14 cellular contexts compared by ENCODE assay signal in genomic region chr14:20458031-20458789, GRCh38. TPM values are rescaled to one million over a fixed set of nuclear protein-coding genes. Genes with fewer than 3 reads are reported as not detected.
DNase-seq lines count a peak whose midpoint lies in the region; ATAC-seq and TF ChIP-seq lines count a peak whose summit lies in the region.
"Had no signal": no experiment of that assay in that cellular context is flagged by ENCODE, and none has a peak within 500 bp of the region (broad histone marks: within the 10 kb centered on the region; RNA-seq: fewer than 3 reads in every experiment).

No MANE protein-coding gene starts in this region.

- H3K9me3 ChIP-seq in breast epithelium = no peaks in the 10 kb centered on the region
- H3K9me3 ChIP-seq in effector memory CD4-positive, alpha-beta T cell (ENCODE audit: control insufficient read depth, low read length) = no peaks in the 10 kb centered on the region
- H3K9me3 ChIP-seq in stomach = no peaks in the 10 kb centered on the region
- H3K9me3 ChIP-seq: gastroesophageal sphincter had no signal

- no peaks in the 10 kb centered on the region for H3K27me3 Mint-ChIP-seq in MCF 10A (ENCODE audit: insufficient read depth, unreplicated experiment)
- H3K27me3 Mint-ChIP-seq in natural killer cell (ENCODE audit: low read depth in 2 of 2) = no peaks in the 10 kb centered on the region

- intact Hi-C loops in breast epithelium (cut with DNase I; ENCODE audit: low total_unique reads) = loop anchor here (10.0 kb wide), 1 partner anchor 147 kb away; no protein-coding TSS in a partner anchor
- intact Hi-C loops in MCF 10A (cut with micrococcal nuclease) = no loop called here
- intact Hi-C loops in stomach (cut with DNase I; ENCODE audit: low total_unique reads) = no loop called here
- intact Hi-C loops in natural killer cell (cut with micrococcal nuclease) = no loop called here

- H3K4me3 ChIP-seq in breast epithelium (no peak overlapping the region), stomach (no peak overlapping the region)
- H3K4me3 ChIP-seq in effector memory CD4-positive, alpha-beta T cell (ENCODE audit: insufficient read depth, low read depth, low read length, poor library complexity, severe bottlenecking) = no peak overlapping the region
- H3K4me3 ChIP-seq: gastroesophageal sphincter had no signal

- no peak overlapping the region for H3K4me3 Mint-ChIP-seq in MCF 10A (ENCODE audit: unreplicated experiment)
- H3K4me3 Mint-ChIP-seq in natural killer cell = no peak overlapping the region

- H3K4me1 ChIP-seq in breast epithelium = peaks cover 0 to 12% of the 10 kb centered on the region in 2 donors
- peaks cover 12% of the 10 kb centered on the region for H3K4me1 ChIP-seq in effector memory CD4-positive, alpha-beta T cell (ENCODE audit: control insufficient read depth, insufficient read depth, low read length, poor library complexity, severe bottlenecking)
- peaks cover 30 to 70% (median 63%) of the 10 kb centered on the region in 4 donors for H3K4me1 ChIP-seq in stomach

- no peaks in the 10 kb centered on the region for H3K9me3 Mint-ChIP-seq in MCF 10A (ENCODE audit: unreplicated experiment)
- no peaks in the 10 kb centered on the region for H3K9me3 Mint-ChIP-seq in natural killer cell

- POLR2A ChIA-PET in MCF 10A (lab: Yijun Ruan, JAX) = interaction anchor here (0.7 to 6.5 kb wide), 3 partner anchors 56 to 226 kb away, joined by 3 to 65 read pairs (median 3); partner anchors contain the start of gene RNASE4

- BruUV-seq in MCF 10A (replicated peaks; lab: Mats Ljungman, UMichigan) = no TSS peak

- WGBS in stomach, 5 donors = 37 to 62% (median 52%) methylated on average over 6 to 8 of the region's 8 CpGs

- no peak for ATAC-seq in natural killer cell
- ATAC-seq: gastroesophageal sphincter had no signal

- H3K4me1 Mint-ChIP-seq in MCF 10A (ENCODE audit: insufficient read depth, unreplicated experiment) = peaks cover 21% of the 10 kb centered on the region
- peaks cover 26 to 33% of the 10 kb centered on the region in 2 donors for H3K4me1 Mint-ChIP-seq in natural killer cell

- H3K36me3 ChIP-seq in breast epithelium (peaks cover 22% of the 10 kb centered on the region), stomach (peaks cover 30 to 42% (median 37%) of the 10 kb centered on the region in 4 donors)
- H3K36me3 ChIP-seq in effector memory CD4-positive, alpha-beta T cell (ENCODE audit: control insufficient read depth, insufficient read depth, low read length) = peaks cover 39% of the 10 kb centered on the region

- H3K27ac Mint-ChIP-seq in MCF 10A (ENCODE audit: low read depth, unreplicated experiment) (no peak overlapping the region), natural killer cell (peak overlapping the region in 1 of 2 donors; percentile 94)

- CTCF ChIA-PET in MCF 10A (lab: Yijun Ruan, JAX) = interaction anchor here (0.6 kb wide), 1 partner anchor 512 kb away, joined by 3 read pairs; no protein-coding TSS in a partner anchor

- TF ChIP-seq EP300 in stomach (IDR thresholded peaks at IDR 0.05) = no peak

- no peak for TF ChIP-seq CTCF in breast epithelium (IDR thresholded peaks at IDR 0.05)
- TF ChIP-seq CTCF in MCF 10A (IDR thresholded peaks at IDR 0.05; ENCODE audit: unreplicated experiment) = no peak
- TF ChIP-seq CTCF in stomach (IDR thresholded peaks at IDR 0.05) = no peak
- no peak for TF ChIP-seq CTCF in natural killer cell (IDR thresholded peaks at IDR 0.05)

- H3K27me3 ChIP-seq in breast epithelium (no peaks in the 10 kb centered on the region), stomach (no peaks in the 10 kb centered on the region)
- no peaks in the 10 kb centered on the region for H3K27me3 ChIP-seq in effector memory CD4-positive, alpha-beta T cell (replicated peaks; ENCODE audit: control insufficient read depth, insufficient read depth, low read length, poor library complexity, severe bottlenecking)
- H3K27me3 ChIP-seq: gastroesophageal sphincter had no signal

- H3K36me3 Mint-ChIP-seq in MCF 10A (ENCODE audit: insufficient read depth, unreplicated experiment) = peaks cover 23% of the 10 kb centered on the region
- H3K36me3 Mint-ChIP-seq in natural killer cell = peaks cover 7% of the 10 kb centered on the region

- DNase-seq in breast epithelium (ENCODE audit: low spot score in 2 of 2) (no peak), MCF 10A (ENCODE audit: unreplicated experiment) (no peak), NCI-H524 (lab: John Stamatoyannopoulos, UW) (peak; percentile 76 to 91), stomach (no peak), EL (no peak), NCI-H774 (lab: John Stamatoyannopoulos, UW) (no peak), natural killer cell (no peak)
- DNase-seq in effector memory CD4-positive, alpha-beta T cell = no peak
- DNase-seq: activated T-cell treated with anti-CD3 and anti-CD28 coated beads, Interleukin-2, amount 50 U/mL, for 1 hour; NCI-H1417 treated with DMSO at 0.1 percent for 48 hours; NCI-H748 treated with DMSO at 0.1 percent for 48 hours; SHP77 treated with DMSO at 0.1 percent for 48 hours had no signal

- TF ChIP-seq POLR2A in breast epithelium (IDR thresholded peaks at IDR 0.05) (no peak), stomach (IDR thresholded peaks at IDR 0.05) (no peak)

- peak overlapping the region; percentile 30 to 35 for H3K27ac ChIP-seq in breast epithelium
- peak overlapping the region; percentile 25 for H3K27ac ChIP-seq in effector memory CD4-positive, alpha-beta T cell (ENCODE audit: insufficient read depth, low read length, poor library complexity, severe bottlenecking)
- peak overlapping the region in 4 of 5 donors; percentile 13 to 96 (median 16) for H3K27ac ChIP-seq in stomach

RNA-seq across cellular contexts. Expression of gene PIP4P1, which starts 3.0 kb away (rescaled TPM):
- 10 to 100 TPM; 23.6 to 34.1 (median 29.9) TPM for total RNA-seq in breast epithelium
- total RNA-seq in MCF 10A (2022) = 22.5 and 34.9 TPM in 2 replicates
- total RNA-seq in stomach = 10 to 100 TPM in 3 of 5 donors, 1 to 10 TPM in 2; 2.0 to 25.6 (median 20.4) TPM
- polyA plus RNA-seq in stomach = 10 to 100 TPM; 22.6 to 30.5 (median 28.4) TPM
- 10 to 100 TPM; 61.5 to 68.2 (median 63.3) TPM for total RNA-seq in natural killer cell

RNA-seq across cellular contexts. Expression of gene APEX1, which starts 3.2 kb away (rescaled TPM):
- 100 to 1,000 TPM; 129 to 165 (median 150) TPM for total RNA-seq in breast epithelium
- 140 and 168 TPM in 2 replicates for total RNA-seq in MCF 10A (2022)
- 100 to 1,000 TPM in 4 of 5 donors, 10 to 100 TPM in 1; 70.1 to 219 (median 149) TPM for total RNA-seq in stomach
- polyA plus RNA-seq in stomach = 100 to 1,000 TPM; 104 to 148 (median 118) TPM
- total RNA-seq in natural killer cell = 10 to 100 TPM; 66.0 to 77.6 (median 74.9) TPM

RNA-seq across cellular contexts. Expression of gene OSGEP, which starts 3.6 kb away (rescaled TPM):
- 10 to 100 TPM; 38.1 to 66.9 (median 57.5) TPM for total RNA-seq in breast epithelium
- 27.2 and 34.7 TPM in 2 replicates for total RNA-seq in MCF 10A (2022)
- total RNA-seq in stomach = 10 to 100 TPM; 29.9 to 71.8 (median 59.7) TPM
- polyA plus RNA-seq in stomach = 10 to 100 TPM; 24.7 to 58.5 (median 43.4) TPM
- total RNA-seq in natural killer cell = 10 to 100 TPM; 60.1 to 65.4 (median 63.3) TPM

RNA-seq across cellular contexts. Expression of gene PNP, which starts 11.0 kb away (rescaled TPM):
- total RNA-seq in breast epithelium (10 to 100 TPM; 26.4 to 60.0 (median 38.8) TPM), MCF 10A (2022) (56.0 and 63.9 TPM in 2 replicates), stomach (10 to 100 TPM; 11.3 to 47.7 (median 46.0) TPM), natural killer cell (10 to 100 TPM; 49.5 to 76.8 (median 51.8) TPM)
- 100 to 1,000 TPM in 1 of 3 donors, 10 to 100 TPM in 2; 36.5 to 125 (median 72.1) TPM for polyA plus RNA-seq in stomach

RNA-seq across cellular contexts. Expression of gene KLHL33, which starts 22.2 kb away (rescaled TPM):
- total RNA-seq in breast epithelium (under 1 TPM; 0.29 to 0.64 (median 0.33) TPM), MCF 10A (2022) (0.14 TPM in 1 of 2 replicates, not detected in the other), stomach (1 to 10 TPM in 1 of 5 donors, under 1 TPM in 2, not detected in 2; under 0.01 to 4.3 (median 0.37) TPM), natural killer cell (under 1 TPM; 0.25 to 0.97 (median 0.31) TPM)
- under 1 TPM in 2 of 3 donors, not detected in 1; 0.05 to 0.06 TPM for polyA plus RNA-seq in stomach
- polyA plus RNA-seq: keratinocyte had no signal

Comparison
In these comparisons a context has a peak if more than half of its experiments do, and no peak if none do; other contexts are left out.
1. DNase-seq: peak in NCI-H524 (2 of 2); none in breast epithelium (0 of 2), MCF 10A (single experiment), effector memory CD4-positive, alpha-beta T cell (0 of 3), stomach (single experiment), EL (single experiment), NCI-H774 (single experiment) and natural killer cell (single experiment).
2. Peak in every context shown above with its lines, with median percentiles within 50 percentile points of each other: H3K27ac ChIP-seq.